Comparison of ENCODE assay signal across 23 cellular contexts in genomic region chr14:97687944-97688625, GRCh38.
A peak's percentile ranks its signal among the peaks of the same experiment; 100 is the strongest.
DNase-seq lines count a peak whose midpoint lies in the region; ATAC-seq and TF ChIP-seq lines count a peak whose summit lies in the region.
"Had no signal": no experiment of that assay in that cellular context is flagged by ENCODE, and none has a peak within 500 bp of the region (broad histone marks: within the 10 kb centered on the region; RNA-seq: fewer than 3 reads in every experiment).

No MANE protein-coding gene starts in this region.

- WGBS in body of pancreas, 2 donors = 75 to 76% methylated on average over 6 of the region's 6 CpGs

- H3K36me3 ChIP-seq in upper lobe of right lung = no peaks in the 10 kb centered on the region
- no peaks in the 10 kb centered on the region for H3K36me3 ChIP-seq in body of pancreas (replicated peaks in 1 of 2; ENCODE audit: insufficient read depth in 1 of 2, low read depth in 2 of 2)

- DNase-seq in GM03348 (ENCODE audit: low spot score) = peak; percentile 6
- peak; percentile 26 for DNase-seq in RPMI7951 (ENCODE audit: low read depth)
- peak; percentile 32 to 46 for DNase-seq in foreskin fibroblast
- peak; percentile 67 for DNase-seq in stromal cell of bone marrow (ENCODE audit: low read depth)
- no peak for DNase-seq in upper lobe of right lung
- no peak for DNase-seq in UCSD-AML1 (lab: John Stamatoyannopoulos, UW; ENCODE audit: unreplicated experiment)
- no peak for DNase-seq in body of pancreas
- DNase-seq in NCI-H446 treated with DMSO at 0.1 percent for 48 hours (lab: John Stamatoyannopoulos, UW) = no peak
- DNase-seq: AML-193, DMS79 treated with DMSO at 0.1 percent for 48 hours, GOT3, KBM-7, NCI-H1105 treated with DMSO at 0.1 percent for 48 hours, NCI-H1694, NCI-H2081 treated with DMSO at 0.1 percent for 48 hours, NCI-H2227 treated with DMSO at 0.1 percent for 48 hours, NCI-H524, NCI-H82, RPMI8226, SHP77 treated with DMSO at 0.1 percent for 48 hours, SK-N-SH had no signal

- no peak overlapping the region for H3K4me3 ChIP-seq in foreskin fibroblast (ENCODE audit: low read depth in 1 of 2, low read length in 2 of 2)
- no peak overlapping the region for H3K4me3 ChIP-seq in upper lobe of right lung
- no peak overlapping the region for H3K4me3 ChIP-seq in body of pancreas

- no peak for ATAC-seq in upper lobe of right lung
- no peak for ATAC-seq in body of pancreas
- ATAC-seq: HepG2 had no signal

- no peak overlapping the region for H3K27ac ChIP-seq in upper lobe of right lung
- H3K27ac ChIP-seq in body of pancreas = no peak overlapping the region
- H3K27ac ChIP-seq: C4-2B had no signal

- TF ChIP-seq CTCF in foreskin fibroblast (IDR thresholded peaks at IDR 0.05; ENCODE audit: low read depth, low read length) (no peak), upper lobe of right lung (IDR thresholded peaks at IDR 0.05) (no peak), body of pancreas (IDR thresholded peaks at IDR 0.05) (no peak)

- TF ChIP-seq POLR2A in body of pancreas (IDR thresholded peaks at IDR 0.05) = no peak

- intact Hi-C loops in upper lobe of right lung (cut with DNase I) (no loop called here), body of pancreas (cut with DNase I) (no loop called here)

- H3K27me3 ChIP-seq in upper lobe of right lung (no peaks in the 10 kb centered on the region), body of pancreas (no peaks in the 10 kb centered on the region)

- H3K9me3 ChIP-seq in upper lobe of right lung (no peaks in the 10 kb centered on the region), body of pancreas (no peaks in the 10 kb centered on the region)
- H3K9me3 ChIP-seq: SK-N-SH had no signal

- H3K4me1 ChIP-seq in upper lobe of right lung (no peaks in the 10 kb centered on the region), body of pancreas (no peaks in the 10 kb centered on the region)

Comparison
In these comparisons a context has a peak if more than half of its experiments do, and no peak if none do; other contexts are left out.
1. DNase-seq: peak in GM03348 (single experiment), RPMI7951 (single experiment), foreskin fibroblast (2 of 2) and stromal cell of bone marrow (single experiment); none in upper lobe of right lung (single experiment), UCSD-AML1 (single experiment), body of pancreas (0 of 4) and NCI-H446 treated with DMSO at 0.1 percent for 48 hours (single experiment).